ENCODE assay signal across 1 cellular context in the genomic region with DNA sequence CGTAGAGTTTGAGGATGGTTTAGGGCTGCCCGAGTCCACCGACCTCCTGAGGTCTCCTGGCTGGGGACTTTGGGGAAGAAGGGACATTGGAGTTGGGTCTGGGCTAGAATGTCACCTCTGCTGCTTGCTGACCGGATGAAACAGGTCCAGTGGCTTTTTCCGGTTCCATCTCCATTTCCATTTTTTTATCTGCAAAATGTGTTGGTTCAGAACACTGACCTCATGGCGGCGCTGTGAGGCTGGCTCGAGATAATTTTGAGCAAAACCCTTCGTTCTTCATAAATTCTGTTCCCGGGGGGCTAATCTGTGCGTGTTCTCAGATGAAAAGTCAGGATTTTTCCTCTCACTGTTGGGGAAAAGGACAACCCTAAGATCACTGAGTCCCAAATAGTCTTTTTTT.
TF ChIP-seq lines count a peak whose summit lies in the region.

No MANE protein-coding gene starts in this region.

TF ChIP-seq in endothelial cell of umbilical vein, 7 proteins besides CTCF, POLR2A, EP300 and RAD21 (continued from another document):
- no peak for TF ChIP-seq JUN (IDR thresholded peaks at IDR 0.05; ENCODE audit: borderline replicate concordance, insufficient read depth, insufficient read length, low read depth)
